Comparison of ENCODE assay signal across 8 cellular contexts in genomic region chr16:88706288-88706964, GRCh38. TPM values are rescaled to one million over a fixed set of nuclear protein-coding genes. Genes with fewer than 3 reads are reported as not detected.
DNase-seq lines count a peak whose midpoint lies in the region; ATAC-seq and TF ChIP-seq lines count a peak whose summit lies in the region.

TSS of gene CTU2 (plus strand) at chr16:88706503. CDS start at chr16:88706531, 28 bp downstream.
TSS of gene RNF166 (minus strand) at chr16:88706408. CDS start at chr16:88706325, 83 bp downstream.

- no peaks in the 10 kb centered on the region for H3K9me3 Mint-ChIP-seq in CD4-positive, alpha-beta T cell

- H3K36me3 ChIP-seq in OCI-LY1 (ENCODE audit: insufficient read depth, low read length), result peaks cover 5% of the 10 kb centered on the region; the same call in 1 of the 2 replicates

- peaks cover 28% of the 10 kb centered on the region for H3K36me3 Mint-ChIP-seq in CD4-positive, alpha-beta T cell (ENCODE audit: low read depth)

- H3K9ac ChIP-seq in OCI-LY1 (ENCODE audit: low read length), result peak within 1 kb of the TSS; percentile 79

- intact Hi-C loops in CD4-positive, alpha-beta T cell (cut with DNase I, micrococcal nuclease), result loop anchor here (1.0 to 10.0 kb wide), 5 partner anchors 132 to 1268 kb away; partner anchors contain the start of genes ZC3H18 (in 2 of the 2) and ZFPM1 (in 2 of the 2)

- H2AFZ ChIP-seq in OCI-LY1 (ENCODE audit: low read length), result no peak within 1 kb of the TSS

- peaks cover 53% of the 10 kb centered on the region for H3K4me1 Mint-ChIP-seq in CD4-positive, alpha-beta T cell (ENCODE audit: low read depth)

- no peaks in the 10 kb centered on the region for H3K27me3 Mint-ChIP-seq in CD4-positive, alpha-beta T cell

- H3K27me3 ChIP-seq in CD4-positive, alpha-beta T cell (ENCODE audit: control insufficient read depth, insufficient read depth, low read length), result no peaks in the 10 kb centered on the region
- H3K27me3 ChIP-seq in OCI-LY1 (ENCODE audit: insufficient read depth, low read length), result 0 out of 2 replicates have a peak, but pooled peaks cover 5% of the 10 kb centered on the region

- no peaks in the 10 kb centered on the region for H3K9me2 ChIP-seq in OCI-LY1 (ENCODE audit: low read depth, low read length)

- peak; percentile 62 for ATAC-seq in CD4-positive, alpha-beta T cell (ENCODE audit: poor library complexity)
- ATAC-seq in GM19397 (IDR thresholded peaks at IDR 0.05; ENCODE audit: unreplicated experiment), result peak; percentile 64
- peak; percentile 53 for ATAC-seq in HG03571 (IDR thresholded peaks at IDR 0.05; ENCODE audit: unreplicated experiment)

- H3K4me3 Mint-ChIP-seq in CD4-positive, alpha-beta T cell, result peak within 1 kb of the TSS; percentile 99

- H3K4me2 ChIP-seq in OCI-LY1 (ENCODE audit: low read length), result peak within 1 kb of the TSS; percentile 96

- H3K9me3 ChIP-seq in CD4-positive, alpha-beta T cell (ENCODE audit: control insufficient read depth, low read length), result no peaks in the 10 kb centered on the region
- no peaks in the 10 kb centered on the region for H3K9me3 ChIP-seq in OCI-LY1 (ENCODE audit: low read length)

- peak within 1 kb of the TSS; percentile 99 for H3K4me3 ChIP-seq in OCI-LY1 (ENCODE audit: low read depth, low read length, poor library complexity, severe bottlenecking)

- peak; percentile 81 to 94 (median 85) for DNase-seq in CD4-positive, alpha-beta T cell
- DNase-seq in activated T-cell treated with anti-CD3 and anti-CD28 coated beads for 1 hour (ENCODE audit: low read depth) (peak; percentile 86), epidermal melanocyte (ENCODE audit: insufficient read length, low spot score) (peak; percentile 99), middle frontal gyrus (ENCODE audit: extremely low spot score, low spot score) (peak; percentile 76)
- DNase-seq in stimulated activated CD8-positive, alpha-beta memory T cell treated with anti-CD3 and anti-CD28 coated beads, Interleukin-2, amount 100 ng/mL, for 1 hour (ENCODE audit: low read depth in 2 of 2), result peak; percentile 86 to 88

- no peaks in the 10 kb centered on the region for H3F3A ChIP-seq in OCI-LY1 (ENCODE audit: insufficient read depth, low read length)

- TF ChIP-seq CTCF in CD4-positive, alpha-beta T cell (IDR thresholded peaks at IDR 0.05), result no peak
- TF ChIP-seq CTCF in OCI-LY1 (IDR thresholded peaks at IDR 0.05; ENCODE audit: low read length), result no peak

- H3K27ac Mint-ChIP-seq in CD4-positive, alpha-beta T cell, result peak within 1 kb of the TSS; percentile 100

- H3K79me2 ChIP-seq in OCI-LY1 (ENCODE audit: insufficient read depth, low read length), result no peaks in the 10 kb centered on the region

- peaks cover 54% of the 10 kb centered on the region for H3K4me1 ChIP-seq in OCI-LY1 (ENCODE audit: insufficient read depth, low read length, severe bottlenecking)

- CTCF ChIA-PET in CD4-positive, alpha-beta T cell (lab: Charles Lee), result interaction anchor here (0.7 to 4.2 kb wide), 3 partner anchors 21 to 31 kb away, joined by 3 to 23 read pairs (median 6); partner anchors contain the start of gene SNAI3

- POLR2A ChIA-PET in CD4-positive, alpha-beta T cell (lab: Charles Lee), result interaction anchor here (0.7 to 8.2 kb wide), 6 partner anchors 14 to 409 kb away, joined by 3 to 71 read pairs (median 3); partner anchors contain the start of genes SNAI3 and ZC3H18

- H4K20me1 ChIP-seq in OCI-LY1 (ENCODE audit: insufficient read depth, low read length), result no peaks in the 10 kb centered on the region

- H3K27ac ChIP-seq in CD4-positive, alpha-beta T cell (ENCODE audit: low read depth, low read length), result peak within 1 kb of the TSS; percentile 96
- H3K27ac ChIP-seq in OCI-LY1 (ENCODE audit: low read depth, low read length, poor library complexity, severe bottlenecking), result no peak within 1 kb of the TSS

RNA-seq across cellular contexts. Expression of gene CTU2, which starts in this region (rescaled TPM):
- total RNA-seq in CD4-positive, alpha-beta T cell, result 10 to 100 TPM; 39.3 to 44.0 TPM

RNA-seq across cellular contexts. Expression of gene RNF166, which starts in this region (rescaled TPM):
- 100 to 1,000 TPM; 334 to 355 TPM for total RNA-seq in CD4-positive, alpha-beta T cell
